ENCODE assay signal across 1 cellular context in genomic region chr11:71238285-71238875, GRCh38.
TF ChIP-seq lines count a peak whose summit lies in the region.

No MANE protein-coding gene starts in this region.

TF ChIP-seq in HepG2, 621 proteins besides CTCF, POLR2A, EP300 and RAD21 (continued from another document):
- no peak for TF ChIP-seq NCOR1 (IDR thresholded peaks at IDR 0.05; ENCODE audit: borderline replicate concordance, low read length)
